In the genomic region with DNA sequence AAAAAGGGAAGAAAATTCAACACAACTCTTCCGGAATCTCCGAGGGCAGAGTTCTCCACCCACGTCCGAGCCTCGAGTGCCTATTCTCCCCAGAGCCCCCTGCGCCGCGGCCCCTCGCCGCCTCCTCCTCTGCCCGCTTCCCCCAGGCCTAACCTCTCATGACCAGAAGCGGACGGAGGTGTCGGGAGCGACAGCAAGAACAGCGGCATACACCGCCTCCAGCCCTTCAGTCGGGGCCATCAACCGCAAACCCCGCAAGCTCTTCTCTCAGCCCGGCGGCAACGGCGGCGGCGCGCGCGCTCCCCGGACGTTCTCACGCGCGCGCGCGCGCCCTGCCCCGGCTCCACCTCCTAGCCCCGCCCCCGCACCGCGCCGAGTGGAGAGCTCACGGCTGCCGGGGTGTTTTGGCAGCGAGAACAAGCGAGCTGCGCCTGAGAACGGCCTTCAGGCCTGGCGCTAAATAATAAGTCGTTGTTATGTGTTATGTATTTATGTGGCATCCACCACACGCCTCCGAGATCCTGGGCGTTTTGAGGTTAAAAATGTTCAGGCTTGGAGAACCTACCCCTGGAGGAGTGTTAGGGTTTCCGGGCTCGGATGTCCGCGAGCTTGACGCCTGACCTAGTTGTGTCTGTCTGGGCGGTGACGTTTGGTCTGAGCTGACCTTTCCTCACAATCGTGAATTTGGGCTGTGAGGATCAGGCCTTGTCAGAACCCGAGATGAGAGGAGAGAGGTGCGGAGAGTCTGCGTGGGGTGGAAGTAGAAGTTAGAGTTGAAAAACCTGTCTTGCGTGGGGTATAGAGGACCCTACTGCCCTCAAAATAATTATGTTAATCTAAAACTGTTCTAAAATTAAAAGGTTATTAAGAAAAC, we compare ENCODE assay signal across 1 cellular context.
TF ChIP-seq lines count a peak whose summit lies in the region.

A gene with protein sequence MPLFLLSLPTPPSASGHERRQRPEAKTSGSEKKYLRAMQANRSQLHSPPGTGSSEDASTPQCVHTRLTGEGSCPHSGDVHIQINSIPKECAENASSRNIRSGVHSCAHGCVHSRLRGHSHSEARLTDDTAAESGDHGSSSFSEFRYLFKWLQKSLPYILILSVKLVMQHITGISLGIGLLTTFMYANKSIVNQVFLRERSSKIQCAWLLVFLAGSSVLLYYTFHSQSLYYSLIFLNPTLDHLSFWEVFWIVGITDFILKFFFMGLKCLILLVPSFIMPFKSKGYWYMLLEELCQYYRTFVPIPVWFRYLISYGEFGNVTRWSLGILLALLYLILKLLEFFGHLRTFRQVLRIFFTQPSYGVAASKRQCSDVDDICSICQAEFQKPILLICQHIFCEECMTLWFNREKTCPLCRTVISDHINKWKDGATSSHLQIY (minus strand): TSS at position 286 of the 874 bp plus-strand sequence. CDS start 77 bp downstream, at position 209.

TF ChIP-seq in K562, 482 proteins besides CTCF, POLR2A, EP300 and RAD21 (continued from another document and continues in another):
- TF ChIP-seq, protein P1, sequence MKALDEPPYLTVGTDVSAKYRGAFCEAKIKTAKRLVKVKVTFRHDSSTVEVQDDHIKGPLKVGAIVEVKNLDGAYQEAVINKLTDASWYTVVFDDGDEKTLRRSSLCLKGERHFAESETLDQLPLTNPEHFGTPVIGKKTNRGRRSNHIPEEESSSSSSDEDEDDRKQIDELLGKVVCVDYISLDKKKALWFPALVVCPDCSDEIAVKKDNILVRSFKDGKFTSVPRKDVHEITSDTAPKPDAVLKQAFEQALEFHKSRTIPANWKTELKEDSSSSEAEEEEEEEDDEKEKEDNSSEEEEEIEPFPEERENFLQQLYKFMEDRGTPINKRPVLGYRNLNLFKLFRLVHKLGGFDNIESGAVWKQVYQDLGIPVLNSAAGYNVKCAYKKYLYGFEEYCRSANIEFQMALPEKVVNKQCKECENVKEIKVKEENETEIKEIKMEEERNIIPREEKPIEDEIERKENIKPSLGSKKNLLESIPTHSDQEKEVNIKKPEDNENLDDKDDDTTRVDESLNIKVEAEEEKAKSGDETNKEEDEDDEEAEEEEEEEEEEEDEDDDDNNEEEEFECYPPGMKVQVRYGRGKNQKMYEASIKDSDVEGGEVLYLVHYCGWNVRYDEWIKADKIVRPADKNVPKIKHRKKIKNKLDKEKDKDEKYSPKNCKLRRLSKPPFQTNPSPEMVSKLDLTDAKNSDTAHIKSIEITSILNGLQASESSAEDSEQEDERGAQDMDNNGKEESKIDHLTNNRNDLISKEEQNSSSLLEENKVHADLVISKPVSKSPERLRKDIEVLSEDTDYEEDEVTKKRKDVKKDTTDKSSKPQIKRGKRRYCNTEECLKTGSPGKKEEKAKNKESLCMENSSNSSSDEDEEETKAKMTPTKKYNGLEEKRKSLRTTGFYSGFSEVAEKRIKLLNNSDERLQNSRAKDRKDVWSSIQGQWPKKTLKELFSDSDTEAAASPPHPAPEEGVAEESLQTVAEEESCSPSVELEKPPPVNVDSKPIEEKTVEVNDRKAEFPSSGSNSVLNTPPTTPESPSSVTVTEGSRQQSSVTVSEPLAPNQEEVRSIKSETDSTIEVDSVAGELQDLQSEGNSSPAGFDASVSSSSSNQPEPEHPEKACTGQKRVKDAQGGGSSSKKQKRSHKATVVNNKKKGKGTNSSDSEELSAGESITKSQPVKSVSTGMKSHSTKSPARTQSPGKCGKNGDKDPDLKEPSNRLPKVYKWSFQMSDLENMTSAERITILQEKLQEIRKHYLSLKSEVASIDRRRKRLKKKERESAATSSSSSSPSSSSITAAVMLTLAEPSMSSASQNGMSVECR (CRISPR knock-in tag; IDR thresholded peaks at IDR 0.05) = no peak
- TF ChIP-seq ETS2 (tag; IDR thresholded peaks at IDR 0.05; ENCODE audit: borderline replicate concordance, poor library complexity, severe bottlenecking) (no peak), ZFPM2 (CRISPR knock-in tag; IDR thresholded peaks at IDR 0.05) (no peak), NFE2 (IDR thresholded peaks at IDR 0.05; ENCODE audit: low read depth) (no peak; the same call in 1 of the 2 replicates), POLR2H (tag; IDR thresholded peaks at IDR 0.05; ENCODE audit: low read depth) (peak; percentile 63), ZNF224 (CRISPR knock-in tag; IDR thresholded peaks at IDR 0.05) (no peak), PPARD (CRISPR knock-in tag; IDR thresholded peaks at IDR 0.05) (no peak), TBL1XR1 (IDR thresholded peaks at IDR 0.05; ENCODE audit: low read length in 2 of 2) (peak in 1 of 2 experiments; percentile 61; a peak in 2 of 4 replicates), ARNT (IDR thresholded peaks at IDR 0.05) (0 out of 4 replicates have a peak, but pooled peaks of 1 of the 2 experiments have one; percentile 63), WHSC1 (IDR thresholded peaks at IDR 0.05; ENCODE audit: low read length) (no peak), FOXJ2 (tag; IDR thresholded peaks at IDR 0.05) (no peak), ZBED1 (IDR thresholded peaks at IDR 0.05) (no peak), NFIX (CRISPR knock-in tag; IDR thresholded peaks at IDR 0.05; ENCODE audit: low read depth) (no peak), GABPB1 (CRISPR knock-in tag; IDR thresholded peaks at IDR 0.05) (no peak; the same call in 1 of the 2 replicates), HNRNPH1 (optimal IDR thresholded peaks at IDR 0.05; ENCODE audit: low read depth, low read length) (no peak), KDM5B (IDR thresholded peaks at IDR 0.05; ENCODE audit: insufficient replicate concordance, low read depth, low read length) (peak; percentile 83), EZH2 (IDR thresholded peaks at IDR 0.05; ENCODE audit: borderline replicate concordance, low read depth, low read length) (no peak), NFATC3 (IDR thresholded peaks at IDR 0.05) (peak; percentile 100), RBM39 (optimal IDR thresholded peaks at IDR 0.05; ENCODE audit: low read depth, low read length) (no peak), RAD51 (IDR thresholded peaks at IDR 0.05; ENCODE audit: borderline replicate concordance, low read depth) (no peak), ZNF830 (CRISPR knock-in tag; IDR thresholded peaks at IDR 0.05) (no peak), ZKSCAN1 (IDR thresholded peaks at IDR 0.05; ENCODE audit: low read depth, low read length) (no peak), SOX6 (IDR thresholded peaks at IDR 0.05) (peak; percentile 60; the same call in 1 of the 2 replicates), KDM2B (CRISPR knock-in tag; IDR thresholded peaks at IDR 0.05) (peak; percentile 99), XRCC5 (IDR thresholded peaks at IDR 0.05; ENCODE audit: low read depth, low read length) (peak; percentile 22; the same call in 1 of the 2 replicates), EWSR1 (IDR thresholded peaks at IDR 0.05; ENCODE audit: borderline replicate concordance, low read depth, partially characterized antibody) (no peak), RBM22 (IDR thresholded peaks at IDR 0.05; ENCODE audit: low read depth, low read length, poor library complexity, severe bottlenecking) (no peak), CHD1 (IDR thresholded peaks at IDR 0.05; ENCODE audit: low read length) (no peak), IRF2 (CRISPR knock-in tag; IDR thresholded peaks at IDR 0.05) (no peak), GATAD2B (IDR thresholded peaks at IDR 0.05; ENCODE audit: borderline replicate concordance) (0 out of 2 replicates have a peak, but pooled peaks have one; percentile 68), BCL6 (CRISPR knock-in tag; IDR thresholded peaks at IDR 0.05) (no peak), PML (IDR thresholded peaks at IDR 0.05; ENCODE audit: low read length) (peak; percentile 63; the same call in 1 of the 2 replicates), CCNT2 (IDR thresholded peaks at IDR 0.05; ENCODE audit: borderline replicate concordance, extremely low read depth, insufficient read length, low read depth, low read length) (peak; percentile 87), ZNF184 (CRISPR knock-in tag; IDR thresholded peaks at IDR 0.05) (no peak), ZNF165 (CRISPR knock-in tag; IDR thresholded peaks at IDR 0.05; ENCODE audit: borderline replicate concordance) (no peak), MCM2 (IDR thresholded peaks at IDR 0.05; ENCODE audit: low read depth) (no peak), MXI1 (IDR thresholded peaks at IDR 0.05; ENCODE audit: low read depth, low read length) (no peak), ZNF3 (CRISPR knock-in tag; IDR thresholded peaks at IDR 0.05) (no peak), ZNF140 (CRISPR knock-in tag; IDR thresholded peaks at IDR 0.05) (no peak)
- TF ChIP-seq, protein P2, sequence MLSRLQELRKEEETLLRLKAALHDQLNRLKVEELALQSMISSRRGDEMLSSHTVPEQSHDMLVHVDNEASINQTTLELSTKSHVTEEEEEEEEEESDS (CRISPR knock-in tag; IDR thresholded peaks at IDR 0.05) = no peak
- TF ChIP-seq, protein P3, sequence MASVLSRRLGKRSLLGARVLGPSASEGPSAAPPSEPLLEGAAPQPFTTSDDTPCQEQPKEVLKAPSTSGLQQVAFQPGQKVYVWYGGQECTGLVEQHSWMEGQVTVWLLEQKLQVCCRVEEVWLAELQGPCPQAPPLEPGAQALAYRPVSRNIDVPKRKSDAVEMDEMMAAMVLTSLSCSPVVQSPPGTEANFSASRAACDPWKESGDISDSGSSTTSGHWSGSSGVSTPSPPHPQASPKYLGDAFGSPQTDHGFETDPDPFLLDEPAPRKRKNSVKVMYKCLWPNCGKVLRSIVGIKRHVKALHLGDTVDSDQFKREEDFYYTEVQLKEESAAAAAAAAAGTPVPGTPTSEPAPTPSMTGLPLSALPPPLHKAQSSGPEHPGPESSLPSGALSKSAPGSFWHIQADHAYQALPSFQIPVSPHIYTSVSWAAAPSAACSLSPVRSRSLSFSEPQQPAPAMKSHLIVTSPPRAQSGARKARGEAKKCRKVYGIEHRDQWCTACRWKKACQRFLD (CRISPR knock-in tag; IDR thresholded peaks at IDR 0.05) = peak; percentile 60; the same call in 1 of the 2 replicates
- TF ChIP-seq, protein P4, sequence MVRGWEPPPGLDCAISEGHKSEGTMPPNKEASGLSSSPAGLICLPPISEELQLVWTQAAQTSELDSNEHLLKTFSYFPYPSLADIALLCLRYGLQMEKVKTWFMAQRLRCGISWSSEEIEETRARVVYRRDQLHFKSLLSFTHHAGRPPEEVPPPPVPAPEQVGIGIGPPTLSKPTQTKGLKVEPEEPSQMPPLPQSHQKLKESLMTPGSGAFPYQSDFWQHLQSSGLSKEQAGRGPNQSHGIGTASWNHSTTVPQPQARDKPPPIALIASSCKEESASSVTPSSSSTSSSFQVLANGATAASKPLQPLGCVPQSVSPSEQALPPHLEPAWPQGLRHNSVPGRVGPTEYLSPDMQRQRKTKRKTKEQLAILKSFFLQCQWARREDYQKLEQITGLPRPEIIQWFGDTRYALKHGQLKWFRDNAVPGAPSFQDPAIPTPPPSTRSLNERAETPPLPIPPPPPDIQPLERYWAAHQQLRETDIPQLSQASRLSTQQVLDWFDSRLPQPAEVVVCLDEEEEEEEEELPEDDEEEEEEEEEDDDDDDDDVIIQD (CRISPR knock-in tag; IDR thresholded peaks at IDR 0.05) = no peak
- TF ChIP-seq, protein P5, sequence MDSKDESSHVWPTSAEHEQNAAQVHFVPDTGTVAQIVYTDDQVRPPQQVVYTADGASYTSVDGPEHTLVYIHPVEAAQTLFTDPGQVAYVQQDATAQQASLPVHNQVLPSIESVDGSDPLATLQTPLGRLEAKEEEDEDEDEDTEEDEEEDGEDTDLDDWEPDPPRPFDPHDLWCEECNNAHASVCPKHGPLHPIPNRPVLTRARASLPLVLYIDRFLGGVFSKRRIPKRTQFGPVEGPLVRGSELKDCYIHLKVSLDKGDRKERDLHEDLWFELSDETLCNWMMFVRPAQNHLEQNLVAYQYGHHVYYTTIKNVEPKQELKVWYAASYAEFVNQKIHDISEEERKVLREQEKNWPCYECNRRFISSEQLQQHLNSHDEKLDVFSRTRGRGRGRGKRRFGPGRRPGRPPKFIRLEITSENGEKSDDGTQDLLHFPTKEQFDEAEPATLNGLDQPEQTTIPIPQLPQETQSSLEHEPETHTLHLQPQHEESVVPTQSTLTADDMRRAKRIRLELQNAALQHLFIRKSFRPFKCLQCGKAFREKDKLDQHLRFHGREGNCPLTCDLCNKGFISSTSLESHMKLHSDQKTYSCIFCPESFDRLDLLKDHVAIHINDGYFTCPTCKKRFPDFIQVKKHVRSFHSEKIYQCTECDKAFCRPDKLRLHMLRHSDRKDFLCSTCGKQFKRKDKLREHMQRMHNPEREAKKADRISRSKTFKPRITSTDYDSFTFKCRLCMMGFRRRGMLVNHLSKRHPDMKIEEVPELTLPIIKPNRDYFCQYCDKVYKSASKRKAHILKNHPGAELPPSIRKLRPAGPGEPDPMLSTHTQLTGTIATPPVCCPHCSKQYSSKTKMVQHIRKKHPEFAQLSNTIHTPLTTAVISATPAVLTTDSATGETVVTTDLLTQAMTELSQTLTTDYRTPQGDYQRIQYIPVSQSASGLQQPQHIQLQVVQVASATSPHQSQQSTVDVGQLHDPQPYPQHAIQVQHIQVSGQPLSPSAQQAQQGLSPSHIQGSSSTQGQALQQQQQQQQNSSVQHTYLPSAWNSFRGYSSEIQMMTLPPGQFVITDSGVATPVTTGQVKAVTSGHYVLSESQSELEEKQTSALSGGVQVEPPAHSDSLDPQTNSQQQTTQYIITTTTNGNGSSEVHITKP (IDR thresholded peaks at IDR 0.05; ENCODE audit: partially characterized antibody) = peak; percentile 99
- TF ChIP-seq, protein P6, sequence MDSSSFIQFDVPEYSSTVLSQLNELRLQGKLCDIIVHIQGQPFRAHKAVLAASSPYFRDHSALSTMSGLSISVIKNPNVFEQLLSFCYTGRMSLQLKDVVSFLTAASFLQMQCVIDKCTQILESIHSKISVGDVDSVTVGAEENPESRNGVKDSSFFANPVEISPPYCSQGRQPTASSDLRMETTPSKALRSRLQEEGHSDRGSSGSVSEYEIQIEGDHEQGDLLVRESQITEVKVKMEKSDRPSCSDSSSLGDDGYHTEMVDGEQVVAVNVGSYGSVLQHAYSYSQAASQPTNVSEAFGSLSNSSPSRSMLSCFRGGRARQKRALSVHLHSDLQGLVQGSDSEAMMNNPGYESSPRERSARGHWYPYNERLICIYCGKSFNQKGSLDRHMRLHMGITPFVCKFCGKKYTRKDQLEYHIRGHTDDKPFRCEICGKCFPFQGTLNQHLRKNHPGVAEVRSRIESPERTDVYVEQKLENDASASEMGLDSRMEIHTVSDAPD (CRISPR knock-in tag; IDR thresholded peaks at IDR 0.05) = no peak
- TF ChIP-seq, protein P7, sequence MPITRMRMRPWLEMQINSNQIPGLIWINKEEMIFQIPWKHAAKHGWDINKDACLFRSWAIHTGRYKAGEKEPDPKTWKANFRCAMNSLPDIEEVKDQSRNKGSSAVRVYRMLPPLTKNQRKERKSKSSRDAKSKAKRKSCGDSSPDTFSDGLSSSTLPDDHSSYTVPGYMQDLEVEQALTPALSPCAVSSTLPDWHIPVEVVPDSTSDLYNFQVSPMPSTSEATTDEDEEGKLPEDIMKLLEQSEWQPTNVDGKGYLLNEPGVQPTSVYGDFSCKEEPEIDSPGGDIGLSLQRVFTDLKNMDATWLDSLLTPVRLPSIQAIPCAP (CRISPR knock-in tag; IDR thresholded peaks at IDR 0.05; ENCODE audit: borderline replicate concordance) = no peak
- TF ChIP-seq, protein P8, sequence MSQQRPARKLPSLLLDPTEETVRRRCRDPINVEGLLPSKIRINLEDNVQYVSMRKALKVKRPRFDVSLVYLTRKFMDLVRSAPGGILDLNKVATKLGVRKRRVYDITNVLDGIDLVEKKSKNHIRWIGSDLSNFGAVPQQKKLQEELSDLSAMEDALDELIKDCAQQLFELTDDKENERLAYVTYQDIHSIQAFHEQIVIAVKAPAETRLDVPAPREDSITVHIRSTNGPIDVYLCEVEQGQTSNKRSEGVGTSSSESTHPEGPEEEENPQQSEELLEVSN (IDR thresholded peaks at IDR 0.05; ENCODE audit: borderline replicate concordance in 1 of 2, extremely low read depth in 1 of 2, insufficient read depth in 1 of 2, insufficient read length in 1 of 2, low read depth in 1 of 2, low read length in 1 of 2, poor library complexity in 1 of 2, severe bottlenecking in 1 of 2) = no peak
- TF ChIP-seq, protein P9, sequence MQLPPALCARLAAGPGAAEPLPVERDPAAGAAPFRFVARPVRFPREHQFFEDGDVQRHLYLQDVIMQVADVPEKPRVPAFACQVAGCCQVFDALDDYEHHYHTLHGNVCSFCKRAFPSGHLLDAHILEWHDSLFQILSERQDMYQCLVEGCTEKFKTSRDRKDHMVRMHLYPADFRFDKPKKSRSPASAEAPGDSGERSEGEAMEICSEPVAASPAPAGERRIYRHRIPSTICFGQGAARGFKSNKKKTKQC (CRISPR knock-in tag; IDR thresholded peaks at IDR 0.05) = no peak
